Comparison of ENCODE assay signal across 1 cellular context in the genomic region with DNA sequence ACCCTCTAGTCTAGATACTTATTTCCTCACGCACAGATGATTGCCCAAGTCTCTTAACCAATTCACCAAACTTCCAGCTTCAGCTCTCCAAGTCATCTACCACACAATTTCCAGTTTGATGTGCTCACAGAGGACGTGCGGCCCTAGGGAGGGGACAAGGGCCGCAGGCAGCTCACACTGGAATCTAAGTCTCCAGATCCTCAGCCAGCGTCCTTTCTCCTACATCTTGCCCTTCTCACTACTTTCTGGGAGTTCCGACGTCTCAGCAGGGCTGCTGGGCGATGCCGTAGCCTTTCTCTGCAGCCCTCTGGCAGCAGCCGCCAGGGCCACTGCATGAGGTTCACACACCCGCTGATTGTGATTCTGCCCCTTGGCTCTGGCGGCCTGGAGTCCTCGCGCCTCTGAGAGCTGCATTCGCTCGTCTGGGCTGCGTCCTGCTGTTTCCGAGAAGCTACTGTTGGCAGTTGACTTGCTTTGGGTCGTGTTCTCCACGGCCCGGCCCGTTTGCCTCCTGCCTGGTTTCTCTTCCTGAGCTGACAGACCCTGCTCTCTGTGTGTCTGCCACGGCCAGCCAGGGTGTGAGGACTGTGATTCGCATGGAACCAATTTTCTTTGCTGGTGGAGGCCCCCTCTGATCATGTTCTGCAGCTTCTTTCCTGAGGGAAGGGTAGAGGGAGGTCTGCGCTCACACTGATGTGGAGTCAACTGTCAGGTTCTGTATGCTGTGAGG.
TF ChIP-seq lines count a peak whose summit lies in the region.

No MANE protein-coding gene starts in this region.

TF ChIP-seq in HepG2, 621 proteins besides CTCF, POLR2A, EP300 and RAD21 (continued from another document):
- TF ChIP-seq, protein P1, sequence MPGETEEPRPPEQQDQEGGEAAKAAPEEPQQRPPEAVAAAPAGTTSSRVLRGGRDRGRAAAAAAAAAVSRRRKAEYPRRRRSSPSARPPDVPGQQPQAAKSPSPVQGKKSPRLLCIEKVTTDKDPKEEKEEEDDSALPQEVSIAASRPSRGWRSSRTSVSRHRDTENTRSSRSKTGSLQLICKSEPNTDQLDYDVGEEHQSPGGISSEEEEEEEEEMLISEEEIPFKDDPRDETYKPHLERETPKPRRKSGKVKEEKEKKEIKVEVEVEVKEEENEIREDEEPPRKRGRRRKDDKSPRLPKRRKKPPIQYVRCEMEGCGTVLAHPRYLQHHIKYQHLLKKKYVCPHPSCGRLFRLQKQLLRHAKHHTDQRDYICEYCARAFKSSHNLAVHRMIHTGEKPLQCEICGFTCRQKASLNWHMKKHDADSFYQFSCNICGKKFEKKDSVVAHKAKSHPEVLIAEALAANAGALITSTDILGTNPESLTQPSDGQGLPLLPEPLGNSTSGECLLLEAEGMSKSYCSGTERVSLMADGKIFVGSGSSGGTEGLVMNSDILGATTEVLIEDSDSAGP (CRISPR knock-in tag; IDR thresholded peaks at IDR 0.05; ENCODE audit: borderline replicate concordance): peak; percentile 25; the same call in 1 of the 2 replicates
- TF ChIP-seq ZBTB38 (CRISPR knock-in tag; IDR thresholded peaks at IDR 0.05) (peak; percentile 58), ZNF768 (CRISPR knock-in tag; IDR thresholded peaks at IDR 0.05) (0 out of 2 replicates have a peak, but pooled peaks have one; percentile 18), ZNF747 (CRISPR knock-in tag; IDR thresholded peaks at IDR 0.05; ENCODE audit: borderline replicate concordance) (no peak), ZFX (CRISPR knock-in tag; IDR thresholded peaks at IDR 0.05; ENCODE audit: low read depth) (0 out of 2 replicates have a peak, but pooled peaks have one; percentile 16), NRL (CRISPR knock-in tag; IDR thresholded peaks at IDR 0.05; ENCODE audit: borderline replicate concordance) (0 out of 2 replicates have a peak, but pooled peaks have one; percentile 15), AHR (CRISPR knock-in tag; IDR thresholded peaks at IDR 0.05) (no peak), ZNF670 (CRISPR knock-in tag; IDR thresholded peaks at IDR 0.05; ENCODE audit: borderline replicate concordance) (0 out of 2 replicates have a peak, but pooled peaks have one; percentile 50), SALL1 (CRISPR knock-in tag; IDR thresholded peaks at IDR 0.05) (peak; percentile 30; the same call in 1 of the 2 replicates), ZNF598 (CRISPR knock-in tag; IDR thresholded peaks at IDR 0.05; ENCODE audit: borderline replicate concordance) (0 out of 2 replicates have a peak, but pooled peaks have one; percentile 27)
- TF ChIP-seq, protein P2, sequence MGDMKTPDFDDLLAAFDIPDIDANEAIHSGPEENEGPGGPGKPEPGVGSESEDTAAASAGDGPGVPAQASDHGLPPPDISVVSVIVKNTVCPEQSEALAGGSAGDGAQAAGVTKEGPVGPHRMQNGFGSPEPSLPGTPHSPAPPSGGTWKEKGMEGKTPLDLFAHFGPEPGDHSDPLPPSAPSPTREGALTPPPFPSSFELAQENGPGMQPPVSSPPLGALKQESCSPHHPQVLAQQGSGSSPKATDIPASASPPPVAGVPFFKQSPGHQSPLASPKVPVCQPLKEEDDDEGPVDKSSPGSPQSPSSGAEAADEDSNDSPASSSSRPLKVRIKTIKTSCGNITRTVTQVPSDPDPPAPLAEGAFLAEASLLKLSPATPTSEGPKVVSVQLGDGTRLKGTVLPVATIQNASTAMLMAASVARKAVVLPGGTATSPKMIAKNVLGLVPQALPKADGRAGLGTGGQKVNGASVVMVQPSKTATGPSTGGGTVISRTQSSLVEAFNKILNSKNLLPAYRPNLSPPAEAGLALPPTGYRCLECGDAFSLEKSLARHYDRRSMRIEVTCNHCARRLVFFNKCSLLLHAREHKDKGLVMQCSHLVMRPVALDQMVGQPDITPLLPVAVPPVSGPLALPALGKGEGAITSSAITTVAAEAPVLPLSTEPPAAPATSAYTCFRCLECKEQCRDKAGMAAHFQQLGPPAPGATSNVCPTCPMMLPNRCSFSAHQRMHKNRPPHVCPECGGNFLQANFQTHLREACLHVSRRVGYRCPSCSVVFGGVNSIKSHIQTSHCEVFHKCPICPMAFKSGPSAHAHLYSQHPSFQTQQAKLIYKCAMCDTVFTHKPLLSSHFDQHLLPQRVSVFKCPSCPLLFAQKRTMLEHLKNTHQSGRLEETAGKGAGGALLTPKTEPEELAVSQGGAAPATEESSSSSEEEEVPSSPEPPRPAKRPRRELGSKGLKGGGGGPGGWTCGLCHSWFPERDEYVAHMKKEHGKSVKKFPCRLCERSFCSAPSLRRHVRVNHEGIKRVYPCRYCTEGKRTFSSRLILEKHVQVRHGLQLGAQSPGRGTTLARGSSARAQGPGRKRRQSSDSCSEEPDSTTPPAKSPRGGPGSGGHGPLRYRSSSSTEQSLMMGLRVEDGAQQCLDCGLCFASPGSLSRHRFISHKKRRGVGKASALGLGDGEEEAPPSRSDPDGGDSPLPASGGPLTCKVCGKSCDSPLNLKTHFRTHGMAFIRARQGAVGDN (CRISPR knock-in tag; IDR thresholded peaks at IDR 0.05): peak; percentile 70
- TF ChIP-seq, protein P3, sequence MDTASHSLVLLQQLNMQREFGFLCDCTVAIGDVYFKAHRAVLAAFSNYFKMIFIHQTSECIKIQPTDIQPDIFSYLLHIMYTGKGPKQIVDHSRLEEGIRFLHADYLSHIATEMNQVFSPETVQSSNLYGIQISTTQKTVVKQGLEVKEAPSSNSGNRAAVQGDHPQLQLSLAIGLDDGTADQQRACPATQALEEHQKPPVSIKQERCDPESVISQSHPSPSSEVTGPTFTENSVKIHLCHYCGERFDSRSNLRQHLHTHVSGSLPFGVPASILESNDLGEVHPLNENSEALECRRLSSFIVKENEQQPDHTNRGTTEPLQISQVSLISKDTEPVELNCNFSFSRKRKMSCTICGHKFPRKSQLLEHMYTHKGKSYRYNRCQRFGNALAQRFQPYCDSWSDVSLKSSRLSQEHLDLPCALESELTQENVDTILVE (CRISPR knock-in tag; IDR thresholded peaks at IDR 0.05): no peak
- TF ChIP-seq, protein P4, sequence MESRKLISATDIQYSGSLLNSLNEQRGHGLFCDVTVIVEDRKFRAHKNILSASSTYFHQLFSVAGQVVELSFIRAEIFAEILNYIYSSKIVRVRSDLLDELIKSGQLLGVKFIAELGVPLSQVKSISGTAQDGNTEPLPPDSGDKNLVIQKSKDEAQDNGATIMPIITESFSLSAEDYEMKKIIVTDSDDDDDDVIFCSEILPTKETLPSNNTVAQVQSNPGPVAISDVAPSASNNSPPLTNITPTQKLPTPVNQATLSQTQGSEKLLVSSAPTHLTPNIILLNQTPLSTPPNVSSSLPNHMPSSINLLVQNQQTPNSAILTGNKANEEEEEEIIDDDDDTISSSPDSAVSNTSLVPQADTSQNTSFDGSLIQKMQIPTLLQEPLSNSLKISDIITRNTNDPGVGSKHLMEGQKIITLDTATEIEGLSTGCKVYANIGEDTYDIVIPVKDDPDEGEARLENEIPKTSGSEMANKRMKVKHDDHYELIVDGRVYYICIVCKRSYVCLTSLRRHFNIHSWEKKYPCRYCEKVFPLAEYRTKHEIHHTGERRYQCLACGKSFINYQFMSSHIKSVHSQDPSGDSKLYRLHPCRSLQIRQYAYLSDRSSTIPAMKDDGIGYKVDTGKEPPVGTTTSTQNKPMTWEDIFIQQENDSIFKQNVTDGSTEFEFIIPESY (CRISPR knock-in tag; IDR thresholded peaks at IDR 0.05): peak; percentile 96
- TF ChIP-seq, protein P5, sequence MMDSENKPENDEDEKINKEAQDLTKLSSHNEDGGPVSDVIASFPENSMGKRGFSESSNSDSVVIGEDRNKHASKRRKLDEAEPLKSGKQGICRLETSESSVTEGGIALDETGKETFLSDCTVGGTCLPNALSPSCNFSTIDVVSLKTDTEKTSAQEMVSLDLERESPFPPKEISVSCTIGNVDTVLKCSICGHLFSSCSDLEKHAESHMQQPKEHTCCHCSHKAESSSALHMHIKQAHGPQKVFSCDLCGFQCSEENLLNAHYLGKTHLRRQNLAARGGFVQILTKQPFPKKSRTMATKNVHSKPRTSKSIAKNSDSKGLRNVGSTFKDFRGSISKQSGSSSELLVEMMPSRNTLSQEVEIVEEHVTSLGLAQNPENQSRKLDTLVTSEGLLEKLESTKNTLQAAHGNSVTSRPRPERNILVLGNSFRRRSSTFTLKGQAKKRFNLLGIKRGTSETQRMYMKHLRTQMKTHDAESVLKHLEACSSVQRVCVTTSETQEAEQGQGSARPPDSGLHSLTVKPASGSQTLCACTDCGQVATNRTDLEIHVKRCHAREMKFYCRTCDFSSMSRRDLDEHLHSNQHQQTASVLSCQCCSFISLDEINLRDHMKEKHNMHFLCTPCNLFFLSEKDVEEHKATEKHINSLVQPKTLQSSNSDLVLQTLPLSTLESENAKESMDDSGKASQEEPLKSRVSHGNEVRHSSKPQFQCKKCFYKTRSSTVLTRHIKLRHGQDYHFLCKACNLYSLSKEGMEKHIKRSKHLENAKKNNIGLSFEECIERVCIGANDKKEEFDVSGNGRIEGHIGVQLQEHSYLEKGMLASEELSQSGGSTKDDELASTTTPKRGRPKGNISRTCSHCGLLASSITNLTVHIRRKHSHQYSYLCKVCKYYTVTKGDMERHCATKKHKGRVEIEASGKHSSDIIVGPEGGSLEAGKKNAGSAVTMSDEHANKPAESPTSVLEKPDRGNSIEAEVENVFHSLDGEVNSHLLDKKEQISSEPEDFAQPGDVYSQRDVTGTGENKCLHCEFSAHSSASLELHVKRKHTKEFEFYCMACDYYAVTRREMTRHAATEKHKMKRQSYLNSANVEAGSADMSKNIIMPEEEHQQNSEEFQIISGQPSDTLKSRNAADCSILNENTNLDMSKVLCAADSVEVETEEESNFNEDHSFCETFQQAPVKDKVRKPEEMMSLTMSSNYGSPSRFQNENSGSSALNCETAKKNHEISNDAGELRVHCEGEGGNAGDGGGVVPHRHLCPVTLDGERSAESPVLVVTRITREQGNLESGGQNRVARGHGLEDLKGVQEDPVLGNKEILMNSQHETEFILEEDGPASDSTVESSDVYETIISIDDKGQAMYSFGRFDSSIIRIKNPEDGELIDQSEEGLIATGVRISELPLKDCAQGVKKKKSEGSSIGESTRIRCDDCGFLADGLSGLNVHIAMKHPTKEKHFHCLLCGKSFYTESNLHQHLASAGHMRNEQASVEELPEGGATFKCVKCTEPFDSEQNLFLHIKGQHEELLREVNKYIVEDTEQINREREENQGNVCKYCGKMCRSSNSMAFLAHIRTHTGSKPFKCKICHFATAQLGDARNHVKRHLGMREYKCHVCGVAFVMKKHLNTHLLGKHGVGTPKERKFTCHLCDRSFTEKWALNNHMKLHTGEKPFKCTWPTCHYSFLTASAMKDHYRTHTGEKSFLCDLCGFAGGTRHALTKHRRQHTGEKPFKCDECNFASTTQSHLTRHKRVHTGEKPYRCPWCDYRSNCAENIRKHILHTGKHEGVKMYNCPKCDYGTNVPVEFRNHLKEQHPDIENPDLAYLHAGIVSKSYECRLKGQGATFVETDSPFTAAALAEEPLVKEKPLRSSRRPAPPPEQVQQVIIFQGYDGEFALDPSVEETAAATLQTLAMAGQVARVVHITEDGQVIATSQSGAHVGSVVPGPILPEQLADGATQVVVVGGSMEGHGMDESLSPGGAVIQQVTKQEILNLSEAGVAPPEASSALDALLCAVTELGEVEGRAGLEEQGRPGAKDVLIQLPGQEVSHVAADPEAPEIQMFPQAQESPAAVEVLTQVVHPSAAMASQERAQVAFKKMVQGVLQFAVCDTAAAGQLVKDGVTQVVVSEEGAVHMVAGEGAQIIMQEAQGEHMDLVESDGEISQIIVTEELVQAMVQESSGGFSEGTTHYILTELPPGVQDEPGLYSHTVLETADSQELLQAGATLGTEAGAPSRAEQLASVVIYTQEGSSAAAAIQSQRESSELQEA (CRISPR knock-in tag; IDR thresholded peaks at IDR 0.05; ENCODE audit: not compliant biosample characterization): peak; percentile 79
